Comparison of ENCODE assay signal across 9 cellular contexts in genomic region chr13:43303040-43303729, GRCh38.
DNase-seq lines count a peak whose midpoint lies in the region; ATAC-seq and TF ChIP-seq lines count a peak whose summit lies in the region.
"Had no signal": no experiment of that assay in that cellular context is flagged by ENCODE, and none has a peak within 500 bp of the region (broad histone marks: within the 10 kb centered on the region; RNA-seq: fewer than 3 reads in every experiment).

No MANE protein-coding gene starts in this region.

- H3K27me3 ChIP-seq in Panc1 (ENCODE audit: control insufficient read depth, insufficient read depth, low read length), result no peaks in the 10 kb centered on the region

- no TSS peak for BruUV-seq in Panc1 (replicated peaks; lab: Mats Ljungman, UMichigan)

- POLR2A ChIA-PET in Panc1 (lab: Charles Lee), result no interaction called here

- no peaks in the 10 kb centered on the region for H3K4me1 Mint-ChIP-seq in activated naive CD4-positive, alpha-beta T cell treated with anti-CD3 and anti-CD28 coated beads for 36 hours (ENCODE audit: low read depth)
- H3K4me1 Mint-ChIP-seq in activated CD8-positive, alpha-beta memory T cell treated with anti-CD3 and anti-CD28 coated beads, Interleukin-2, amount 10 ng/mL, durations not matched to agents 7 days and 5 days, result no peaks in the 10 kb centered on the region

- in situ Hi-C loops in Panc1 (cut with HindIII; ENCODE audit: low pct_unique_long_range_greater_than_20kb, low sequenced_read_pairs), result no loop called here

- CTCF ChIA-PET in activated naive CD4-positive, alpha-beta T cell treated with anti-CD3 and anti-CD28 coated beads for 36 hours (lab: Charles Lee), result no interaction called here
- CTCF ChIA-PET in Panc1 (lab: Charles Lee), result no interaction called here
- CTCF ChIA-PET in activated CD8-positive, alpha-beta memory T cell treated with anti-CD3 and anti-CD28 coated beads, Interleukin-2, amount 10 ng/mL, durations not matched to agents 7 days and 5 days (lab: Charles Lee), result no interaction called here

- intact Hi-C loops in activated naive CD4-positive, alpha-beta T cell treated with anti-CD3 and anti-CD28 coated beads for 36 hours (cut with micrococcal nuclease), result loop anchor here (2.0 kb wide), 2 partner anchors 502 to 572 kb away; no protein-coding TSS in a partner anchor
- intact Hi-C loops in Panc1 (cut with micrococcal nuclease; ENCODE audit: unreplicated experiment), result no loop called here

- H3K4me1 ChIP-seq in Panc1 (ENCODE audit: control insufficient read depth, insufficient read depth, low read length), result no peaks in the 10 kb centered on the region; the same call in 1 of the 2 replicates

- no peaks in the 10 kb centered on the region for H3K36me3 ChIP-seq in Panc1 (ENCODE audit: control insufficient read depth, insufficient read depth, low read length)

- no peaks in the 10 kb centered on the region for H3K9me3 Mint-ChIP-seq in activated naive CD4-positive, alpha-beta T cell treated with anti-CD3 and anti-CD28 coated beads for 36 hours
- H3K9me3 Mint-ChIP-seq in activated CD8-positive, alpha-beta memory T cell treated with anti-CD3 and anti-CD28 coated beads, Interleukin-2, amount 10 ng/mL, durations not matched to agents 7 days and 5 days (ENCODE audit: low read depth), result no peaks in the 10 kb centered on the region

- DNase-seq in activated naive CD4-positive, alpha-beta T cell treated with anti-CD3 and anti-CD28 coated beads for 36 hours, result peak; percentile 41
- DNase-seq in activated naive CD4-positive, alpha-beta T cell treated with anti-CD3 and anti-CD28 coated beads, Interleukin-2, amount 50 U/mL, for 16 hours, result no peak
- DNase-seq in Panc1 (ENCODE audit: low read depth, low spot score) (no peak), epithelial cell of proximal tubule (ENCODE audit: low read depth) (no peak), myocyte (ENCODE audit: low read depth) (peak; percentile 84), GM19240 (ENCODE audit: insufficient read length, low spot score) (no peak)
- no peak for DNase-seq in activated CD8-positive, alpha-beta memory T cell treated with anti-CD3 and anti-CD28 coated beads, Interleukin-2, amount 10 ng/mL, durations not matched to agents 7 days and 5 days

- H3K27ac Mint-ChIP-seq in activated naive CD4-positive, alpha-beta T cell treated with anti-CD3 and anti-CD28 coated beads for 36 hours, result no peak overlapping the region
- no peak overlapping the region for H3K27ac Mint-ChIP-seq in activated CD8-positive, alpha-beta memory T cell treated with anti-CD3 and anti-CD28 coated beads, Interleukin-2, amount 10 ng/mL, durations not matched to agents 7 days and 5 days
- H3K27ac Mint-ChIP-seq: activated naive CD8-positive, alpha-beta T cell had no signal

- ATAC-seq in HG03354 (IDR thresholded peaks at IDR 0.05; ENCODE audit: poor library complexity, severe bottlenecking, unreplicated experiment) (peak; percentile 80), Panc1 (peak; percentile 80)
- no peak for ATAC-seq in activated CD8-positive, alpha-beta memory T cell treated with anti-CD3 and anti-CD28 coated beads, Interleukin-2, amount 10 ng/mL, durations not matched to agents 7 days and 5 days

- TF ChIP-seq CTCF in Panc1 (IDR thresholded peaks at IDR 0.05), result peak; percentile 57
- peak; percentile 86 for TF ChIP-seq CTCF in epithelial cell of proximal tubule (conservative IDR thresholded peaks at IDR 0.05; ENCODE audit: low read depth, low read length)

- no peak overlapping the region; the same call in 1 of the 2 replicates for H3K27ac ChIP-seq in Panc1 (ENCODE audit: low read length)

- no peaks in the 10 kb centered on the region for H3K36me3 Mint-ChIP-seq in activated naive CD4-positive, alpha-beta T cell treated with anti-CD3 and anti-CD28 coated beads for 36 hours (ENCODE audit: low read depth)
- H3K36me3 Mint-ChIP-seq in activated CD8-positive, alpha-beta memory T cell treated with anti-CD3 and anti-CD28 coated beads, Interleukin-2, amount 10 ng/mL, durations not matched to agents 7 days and 5 days, result no peaks in the 10 kb centered on the region
- H3K36me3 Mint-ChIP-seq: activated naive CD8-positive, alpha-beta T cell had no signal

- no peak overlapping the region for H3K4me3 Mint-ChIP-seq in activated naive CD4-positive, alpha-beta T cell treated with anti-CD3 and anti-CD28 coated beads for 36 hours
- H3K4me3 Mint-ChIP-seq in activated CD8-positive, alpha-beta memory T cell treated with anti-CD3 and anti-CD28 coated beads, Interleukin-2, amount 10 ng/mL, durations not matched to agents 7 days and 5 days, result no peak overlapping the region
- H3K4me3 Mint-ChIP-seq: activated naive CD8-positive, alpha-beta T cell had no signal

- peaks cover 2% of the 10 kb centered on the region for H3K27me3 Mint-ChIP-seq in activated naive CD4-positive, alpha-beta T cell treated with anti-CD3 and anti-CD28 coated beads for 36 hours (ENCODE audit: low read depth)
- peaks cover 41% of the 10 kb centered on the region for H3K27me3 Mint-ChIP-seq in activated CD8-positive, alpha-beta memory T cell treated with anti-CD3 and anti-CD28 coated beads, Interleukin-2, amount 10 ng/mL, durations not matched to agents 7 days and 5 days
- H3K27me3 Mint-ChIP-seq: activated naive CD8-positive, alpha-beta T cell had no signal

- H3K9me3 ChIP-seq in Panc1 (ENCODE audit: control insufficient read depth, insufficient read depth, low read depth, low read length), result no peaks in the 10 kb centered on the region

- H3K4me3 ChIP-seq in Panc1 (ENCODE audit: low read depth in 2 of 2, low read length in 2 of 2) (no peak overlapping the region), epithelial cell of proximal tubule (ENCODE audit: low read depth, low read length) (no peak overlapping the region)

Comparison
In these comparisons a context has a peak if more than half of its experiments do, and no peak if none do; other contexts are left out.
1. DNase-seq: peak in activated naive CD4-positive, alpha-beta T cell treated with anti-CD3 and anti-CD28 coated beads for 36 hours (single experiment) and myocyte (single experiment); none in activated naive CD4-positive, alpha-beta T cell treated with anti-CD3 and anti-CD28 coated beads, Interleukin-2, amount 50 U/mL, for 16 hours (single experiment), Panc1 (single experiment), epithelial cell of proximal tubule (single experiment), GM19240 (single experiment) and activated CD8-positive, alpha-beta memory T cell treated with anti-CD3 and anti-CD28 coated beads, Interleukin-2, amount 10 ng/mL, durations not matched to agents 7 days and 5 days (single experiment).